ENCODE assay signal across 22 cellular contexts in the genomic region with DNA sequence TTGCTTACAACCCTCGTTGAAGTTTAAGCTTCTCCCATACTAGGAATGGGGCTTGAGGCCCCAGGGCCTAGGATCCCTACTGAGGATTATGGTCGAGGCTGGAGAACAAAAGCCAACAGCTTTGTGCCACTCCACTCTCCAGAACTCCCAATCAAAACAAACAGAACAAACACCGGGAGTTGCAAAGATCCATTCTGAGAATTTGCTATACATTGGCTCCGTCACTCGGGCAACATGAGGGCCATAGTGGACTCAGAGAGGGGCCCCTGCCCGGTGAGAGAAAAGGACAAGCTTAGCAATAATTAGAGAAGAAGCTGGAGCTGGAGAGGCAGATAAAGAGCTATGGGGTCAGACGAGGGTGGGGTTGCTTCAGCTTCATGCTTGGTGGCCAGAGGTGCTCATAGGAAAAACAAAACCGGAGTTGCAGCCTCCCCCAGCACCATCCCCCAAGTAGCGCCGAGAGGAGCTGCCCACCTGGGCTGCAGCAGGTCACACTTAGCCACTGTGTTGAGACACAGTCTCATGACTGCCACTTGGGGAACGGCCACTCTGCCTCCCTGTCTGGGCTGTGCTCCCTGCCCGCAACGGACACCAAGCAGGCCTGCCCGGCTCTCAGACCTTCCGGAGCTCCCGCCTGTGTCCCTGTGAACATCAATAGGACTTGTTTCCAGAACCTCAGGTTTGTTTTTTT.
DNase-seq lines count a peak whose midpoint lies in the region; ATAC-seq, FAIRE-seq and TF ChIP-seq lines count a peak whose summit lies in the region.
"Had no signal": no experiment of that assay in that cellular context is flagged by ENCODE, and none has a peak within 500 bp of the region (broad histone marks: within the 10 kb centered on the region; RNA-seq: fewer than 3 reads in every experiment).

No MANE protein-coding gene starts in this region.

- no peak for TF ChIP-seq EP300 in HepG2 (IDR thresholded peaks at IDR 0.05; ENCODE audit: low read depth in 2 of 2, low read length in 2 of 2)
- TF ChIP-seq EP300 in HepG2 (CRISPR knock-in tag; IDR thresholded peaks at IDR 0.05; ENCODE audit: borderline replicate concordance) = no peak

- POLR2A ChIA-PET in HepG2 (lab: Yijun Ruan, JAX) = interaction anchor here (0.8 to 10.9 kb wide), 6 partner anchors 9 to 292 kb away, joined by 3 to 169 read pairs (median 8); a partner anchor contains a TSS

- H3K9me3 ChIP-seq in WERI-Rb-1 (ENCODE audit: severe bottlenecking) (no peaks in the 10 kb centered on the region), HepG2 (ENCODE audit: low read length) (no peaks in the 10 kb centered on the region)
- H3K9me3 ChIP-seq: neutrophil, testis had no signal

- TF ChIP-seq RAD21 in HepG2 (CRISPR knock-in tag; IDR thresholded peaks at IDR 0.05) = no peak

- peak overlapping the region; percentile 31 for H2AFZ ChIP-seq in HepG2 (ENCODE audit: low read length)

- H3K4me1 ChIP-seq in HepG2 (ENCODE audit: insufficient read depth, low read length) = peaks cover 94% of the 10 kb centered on the region

- H3K4me2 ChIP-seq in HepG2 (ENCODE audit: low read depth, low read length) = peak overlapping the region; percentile 62

- H3K9ac ChIP-seq in HepG2 (ENCODE audit: insufficient read depth, low read depth, low read length) = peak overlapping the region; percentile 19

- H3K4me3 ChIP-seq in WERI-Rb-1 (ENCODE audit: low read depth, low read length) = no peak overlapping the region
- H3K4me3 ChIP-seq in HepG2 (replicated peaks in 1 of 3; ENCODE audit: insufficient read depth in 1 of 3, low read depth in 2 of 3, low read length in 3 of 3) = peak overlapping the region in 1 of 3 experiments; percentile 26; a peak in 2 of 6 replicates
- no peak overlapping the region for H3K4me3 ChIP-seq in skin epidermis
- H3K4me3 ChIP-seq: GM12878, SK-N-MC, testis had no signal

- BruUV-seq in HepG2 (replicated peaks; lab: Mats Ljungman, UMichigan) = no TSS peak

- TF ChIP-seq POLR2A in HepG2 (IDR thresholded peaks at IDR 0.05; ENCODE audit: insufficient read depth in 1 of 2, low read depth in 2 of 2, low read length in 2 of 2) = no peak

- CTCF ChIA-PET in HepG2 (lab: Yijun Ruan, JAX; ENCODE audit: low intra/inter-chr PET ratio, low total read pairs) = no interaction called here

- peak; percentile 47 for FAIRE-seq in HepG2 (lab: Jason Lieb, UNC)
- FAIRE-seq: GM12878, RCC 7860 had no signal

- intact Hi-C loops in HepG2 (cut with micrococcal nuclease; ENCODE audit: unreplicated experiment) = no loop called here

- no peaks in the 10 kb centered on the region for H3K36me3 ChIP-seq in WERI-Rb-1
- no peaks in the 10 kb centered on the region for H3K36me3 ChIP-seq in HepG2 (replicated peaks in 1 of 2; ENCODE audit: control insufficient read depth in 1 of 2, insufficient read depth in 2 of 2, low read length in 2 of 2)
- H3K36me3 ChIP-seq: neutrophil had no signal

- H3K27ac ChIP-seq in WERI-Rb-1 = peak overlapping the region; percentile 12; the same call in 1 of the 2 replicates
- peak overlapping the region; percentile 46 for H3K27ac ChIP-seq in HepG2 (ENCODE audit: extremely low read length, insufficient read depth, low read length)
- peak overlapping the region in 12 of 21 experiments; percentile 3 to 88 (median 62) for H3K27ac ChIP-seq in skin epidermis
- H3K27ac ChIP-seq: 22Rv1, neutrophil, SK-N-MC, testis had no signal

- TF ChIP-seq CTCF in WERI-Rb-1 (IDR thresholded peaks at IDR 0.05; ENCODE audit: low read depth, low read length) = no peak
- no peak for TF ChIP-seq CTCF in HepG2 (CRISPR knock-in tag; IDR thresholded peaks at IDR 0.05)

- peak; percentile 4; the same call in 2 of the 3 replicates for ATAC-seq in HepG2
- no peak for ATAC-seq in HG03378 (IDR thresholded peaks at IDR 0.05; ENCODE audit: unreplicated experiment)
- ATAC-seq: activated T-cell treated with anti-CD3 and anti-CD28 coated beads, Interleukin-2, amount 50 U/mL, for 4 hours; GM12878 had no signal

- no peaks in the 10 kb centered on the region for H4K20me1 ChIP-seq in HepG2 (ENCODE audit: insufficient read depth, low read length)

- in situ Hi-C loops in HepG2 (cut with HindIII; ENCODE audit: extremely low pct_ligation_motif_present, low pct_unique_long_range_greater_than_20kb) = no loop called here

- H3K27me3 ChIP-seq in WERI-Rb-1 (ENCODE audit: insufficient read depth, low read depth, severe bottlenecking) = no peaks in the 10 kb centered on the region
- H3K27me3 ChIP-seq in HepG2 (ENCODE audit: control insufficient read depth in 1 of 2, insufficient read depth in 2 of 2, low read length in 2 of 2) = no peaks in the 10 kb centered on the region; a peak in 1 of 5 replicates
- H3K27me3 ChIP-seq: neutrophil, testis had no signal

- 32% methylated on average over 16 of the region's 16 CpGs for WGBS in HepG2 (ENCODE audit: low lambda C conversion rate)

- DNase-seq in NCI-H345 (lab: John Stamatoyannopoulos, UW) (peak; percentile 3), NCI-H345 treated with DMSO at 0.1 percent for 48 hours (lab: John Stamatoyannopoulos, UW; ENCODE audit: unreplicated experiment) (no peak), WERI-Rb-1 (no peak), HepG2 (ENCODE audit: low spot score) (peak; percentile 68), OCI-M2 (lab: John Stamatoyannopoulos, UW; ENCODE audit: unreplicated experiment) (no peak), HCEC 1CT (no peak)
- DNase-seq: activated CD4-positive, alpha-beta T cell treated with anti-CD3 and anti-CD28 coated beads, Interleukin-2, amount 10 ng/mL, durations not matched to agents 24 days and 14 days; activated T-cell treated with anti-CD3 and anti-CD28 coated beads, Interleukin-2, amount 50 U/mL, for 4 hours; CD4-positive, alpha-beta memory T cell; kidney glomerular epithelial cell; NCI-H1105 treated with DMSO at 0.1 percent for 48 hours; NCI-H2029; NCI-H69; stimulated activated naive CD4-positive, alpha-beta T cell treated with Interleukin-2 at 50 U/mL for 16 hours; testis had no signal

- no peaks in the 10 kb centered on the region for H3K79me2 ChIP-seq in HepG2 (ENCODE audit: insufficient read depth, low read length)

TF ChIP-seq in HepG2, 621 proteins besides CTCF, POLR2A, EP300 and RAD21 (continues in another document):
- TF ChIP-seq NCOA2 (CRISPR knock-in tag; IDR thresholded peaks at IDR 0.05) (peak; percentile 1; the same call in 1 of the 2 replicates), SOX5 (CRISPR knock-in tag; IDR thresholded peaks at IDR 0.05; ENCODE audit: borderline replicate concordance) (peak; percentile 36; the same call in 1 of the 2 replicates), ZBTB20 (CRISPR knock-in tag; IDR thresholded peaks at IDR 0.05; ENCODE audit: borderline replicate concordance, low read depth) (peak; percentile 52; the same call in 1 of the 2 replicates), ZBTB7B (CRISPR knock-in tag; IDR thresholded peaks at IDR 0.05) (peak; percentile 63), CAMTA2 (CRISPR knock-in tag; IDR thresholded peaks at IDR 0.05; ENCODE audit: borderline replicate concordance) (no peak), ZFX (CRISPR knock-in tag; IDR thresholded peaks at IDR 0.05; ENCODE audit: low read depth) (peak; percentile 66), GATAD2A (CRISPR knock-in tag; IDR thresholded peaks at IDR 0.05) (peak; percentile 42; the same call in 1 of the 2 replicates), SAP130 (CRISPR knock-in tag; IDR thresholded peaks at IDR 0.05; ENCODE audit: low read depth) (peak; percentile 33; the same call in 1 of the 2 replicates), PITX1 (CRISPR knock-in tag; IDR thresholded peaks at IDR 0.05) (peak; percentile 51; the same call in 1 of the 2 replicates), SIN3B (IDR thresholded peaks at IDR 0.05; ENCODE audit: low read length) (no peak), ZNF644 (CRISPR knock-in tag; IDR thresholded peaks at IDR 0.05; ENCODE audit: low read depth) (peak; percentile 48; the same call in 1 of the 2 replicates), STAT5B (CRISPR knock-in tag; IDR thresholded peaks at IDR 0.05) (no peak), POGZ (CRISPR knock-in tag; IDR thresholded peaks at IDR 0.05) (0 out of 2 replicates have a peak, but pooled peaks have one; percentile 34), MLLT10 (CRISPR knock-in tag; IDR thresholded peaks at IDR 0.05) (no peak), HNF4A (CRISPR knock-in tag; IDR thresholded peaks at IDR 0.05) (0 out of 2 replicates have a peak, but pooled peaks have one; percentile 6), ZSCAN9 (CRISPR knock-in tag; IDR thresholded peaks at IDR 0.05; ENCODE audit: borderline replicate concordance) (0 out of 2 replicates have a peak, but pooled peaks have one; percentile 25)
- TF ChIP-seq, protein P1, sequence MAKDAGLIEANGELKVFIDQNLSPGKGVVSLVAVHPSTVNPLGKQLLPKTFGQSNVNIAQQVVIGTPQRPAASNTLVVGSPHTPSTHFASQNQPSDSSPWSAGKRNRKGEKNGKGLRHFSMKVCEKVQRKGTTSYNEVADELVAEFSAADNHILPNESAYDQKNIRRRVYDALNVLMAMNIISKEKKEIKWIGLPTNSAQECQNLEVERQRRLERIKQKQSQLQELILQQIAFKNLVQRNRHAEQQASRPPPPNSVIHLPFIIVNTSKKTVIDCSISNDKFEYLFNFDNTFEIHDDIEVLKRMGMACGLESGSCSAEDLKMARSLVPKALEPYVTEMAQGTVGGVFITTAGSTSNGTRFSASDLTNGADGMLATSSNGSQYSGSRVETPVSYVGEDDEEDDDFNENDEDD (CRISPR knock-in tag; IDR thresholded peaks at IDR 0.05; ENCODE audit: borderline replicate concordance) = peak; percentile 19; the same call in 1 of the 2 replicates
- TF ChIP-seq, protein P2, sequence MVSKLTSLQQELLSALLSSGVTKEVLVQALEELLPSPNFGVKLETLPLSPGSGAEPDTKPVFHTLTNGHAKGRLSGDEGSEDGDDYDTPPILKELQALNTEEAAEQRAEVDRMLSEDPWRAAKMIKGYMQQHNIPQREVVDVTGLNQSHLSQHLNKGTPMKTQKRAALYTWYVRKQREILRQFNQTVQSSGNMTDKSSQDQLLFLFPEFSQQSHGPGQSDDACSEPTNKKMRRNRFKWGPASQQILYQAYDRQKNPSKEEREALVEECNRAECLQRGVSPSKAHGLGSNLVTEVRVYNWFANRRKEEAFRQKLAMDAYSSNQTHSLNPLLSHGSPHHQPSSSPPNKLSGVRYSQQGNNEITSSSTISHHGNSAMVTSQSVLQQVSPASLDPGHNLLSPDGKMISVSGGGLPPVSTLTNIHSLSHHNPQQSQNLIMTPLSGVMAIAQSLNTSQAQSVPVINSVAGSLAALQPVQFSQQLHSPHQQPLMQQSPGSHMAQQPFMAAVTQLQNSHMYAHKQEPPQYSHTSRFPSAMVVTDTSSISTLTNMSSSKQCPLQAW (CRISPR knock-in tag; IDR thresholded peaks at IDR 0.05) = 0 out of 2 replicates have a peak, but pooled peaks have one; percentile 43

Comparison
In these comparisons a context has a peak if more than half of its experiments do, and no peak if none do; other contexts are left out.
1. DNase-seq: peak in NCI-H345 (single experiment) and HepG2 (single experiment); none in NCI-H345 treated with DMSO at 0.1 percent for 48 hours (single experiment), WERI-Rb-1 (single experiment), OCI-M2 (single experiment) and HCEC 1CT (single experiment).
2. H3K27ac ChIP-seq: peak in every context shown above with its lines; median percentile 62 in skin epidermis; 46 in HepG2; 12 in WERI-Rb-1.